8 cellular contexts compared by ENCODE assay signal in genomic region chr15:99249270-99249817, GRCh38. TPM values are rescaled to one million over a fixed set of nuclear protein-coding genes. Genes with fewer than 3 reads are reported as not detected.
DNase-seq lines count a peak whose midpoint lies in the region; ATAC-seq, FAIRE-seq and TF ChIP-seq lines count a peak whose summit lies in the region.

TSS of gene TTC23 (minus strand) at chr15:99249581. CDS start at chr15:99228712, 20,869 bp downstream.

- H3K23me2 ChIP-seq in H9 (ENCODE audit: insufficient read length, low read depth, low read length, poor library complexity, severe bottlenecking) = peaks cover 3% of the 10 kb centered on the region

- no peak within 1 kb of the TSS for H2AK5ac ChIP-seq in H9 (ENCODE audit: insufficient read length, low read length)

- no peak within 1 kb of the TSS for H3K4ac ChIP-seq in H9 (ENCODE audit: low read depth, low read length)

- CTCF ChIA-PET in A549 (lab: Yijun Ruan, JAX) = interaction anchor here (1.1 kb wide), 1 partner anchor 149 kb away, joined by 3 read pairs; no protein-coding TSS in a partner anchor

- H4K91ac ChIP-seq in H9 (ENCODE audit: insufficient read length, low read depth, low read length) = no peak within 1 kb of the TSS

- TF ChIP-seq POLR2A in A549 (IDR thresholded peaks at IDR 0.05; ENCODE audit: low read length) = no peak

- H3K27ac Mint-ChIP-seq in H9 (no peak within 1 kb of the TSS), neural crest cell (ENCODE audit: unreplicated experiment) (no peak within 1 kb of the TSS)

- no peak within 1 kb of the TSS; a peak in 1 of 5 replicates for H3K4me3 Mint-ChIP-seq in H9
- H3K4me3 Mint-ChIP-seq in neural crest cell = no peak within 1 kb of the TSS

- no peak for TF ChIP-seq CTCF in A549 (IDR thresholded peaks at IDR 0.05)
- no peak for TF ChIP-seq CTCF in H9 (conservative IDR thresholded peaks at IDR 0.05)
- no peak for TF ChIP-seq CTCF in WI38 (IDR thresholded peaks at IDR 0.05; ENCODE audit: low read depth, low read length)
- TF ChIP-seq CTCF in neural crest cell (conservative IDR thresholded peaks at IDR 0.05) = no peak

- H3K4me1 Mint-ChIP-seq in H9 = peaks cover 16 to 17% of the 10 kb centered on the region in 2 experiments; a peak in 3 of 4 replicates
- H3K4me1 Mint-ChIP-seq in neural crest cell = peaks cover 31% of the 10 kb centered on the region

- H3K18ac ChIP-seq in H9 (ENCODE audit: insufficient read length, low read depth, low read length) = no peak within 1 kb of the TSS

- no peaks in the 10 kb centered on the region for H4K20me1 ChIP-seq in H9 (ENCODE audit: control insufficient read depth, insufficient read depth, insufficient read length)

- H3K27ac ChIP-seq in A549 (peak within 1 kb of the TSS; percentile 90 to 91), H9 (ENCODE audit: insufficient read length, low read depth, low read length) (no peak within 1 kb of the TSS)

- no peaks in the 10 kb centered on the region for H3K27me3 Mint-ChIP-seq in H9 (ENCODE audit: low read depth)
- no peaks in the 10 kb centered on the region for H3K27me3 Mint-ChIP-seq in neural crest cell (ENCODE audit: low read depth)

- peak within 1 kb of the TSS; percentile 91 for H3K4me2 ChIP-seq in A549
- peak within 1 kb of the TSS; percentile 99 for H3K4me2 ChIP-seq in H9 (ENCODE audit: insufficient read depth, insufficient read length, low read length)

- ATAC-seq in A549 (peak; percentile 52 to 71; a peak in 5 of 6 replicates), GM19397 (IDR thresholded peaks at IDR 0.05; ENCODE audit: unreplicated experiment) (no peak), HG03439 (IDR thresholded peaks at IDR 0.05; ENCODE audit: unreplicated experiment) (no peak)

- H3K27me3 ChIP-seq in H9 (ENCODE audit: insufficient read depth, low read length) = no peaks in the 10 kb centered on the region

- DNase-seq in A549 (ENCODE audit: low read depth in 1 of 2, low spot score in 1 of 2) (peak; percentile 86 to 91), H9 (peak; percentile 37), foreskin melanocyte (peak; percentile 91), neural crest cell (ENCODE audit: low read depth, low spot score) (peak; percentile 12), DMS79 (lab: John Stamatoyannopoulos, UW) (no peak)

- no peak within 1 kb of the TSS for H2BK5ac ChIP-seq in H9 (ENCODE audit: insufficient read length, low read length)

- no peak within 1 kb of the TSS for H2BK15ac ChIP-seq in H9 (ENCODE audit: low read depth, low read length)

- H3K36me3 Mint-ChIP-seq in H9 (ENCODE audit: insufficient read depth in 1 of 3, low read depth in 3 of 3) (no peaks in the 10 kb centered on the region), neural crest cell (ENCODE audit: low read depth) (no peaks in the 10 kb centered on the region)

- H3K14ac ChIP-seq in H9 (ENCODE audit: insufficient read depth, low read length) = no peak within 1 kb of the TSS

- H3K4me1 ChIP-seq in A549 = peaks cover 15% of the 10 kb centered on the region; the same call in 2 of the 3 replicates
- no peaks in the 10 kb centered on the region; the same call in 1 of the 2 replicates for H3K4me1 ChIP-seq in H9 (ENCODE audit: insufficient read depth, low read length)

- FAIRE-seq in A549 (lab: Jason Lieb, UNC) = peak; percentile 100

- POLR2A ChIA-PET in A549 (lab: Yijun Ruan, JAX) = interaction anchor here (1.1 kb wide), 1 partner anchor 126 kb away, joined by 4 read pairs; no protein-coding TSS in a partner anchor

- no peak within 1 kb of the TSS for H4K8ac ChIP-seq in H9 (replicated peaks; ENCODE audit: insufficient read length, low read depth, low read length)

- WGBS in A549 (ENCODE audit: missing lambda C conversion rate) = 1% methylated on average over 12 of the region's 12 CpGs
- no CpG with 5 or more reads among the region's 12 CpGs for WGBS in H9 (ENCODE audit: extremely low coverage, insufficient read length, low lambda C conversion rate)

- H2BK20ac ChIP-seq in H9 (ENCODE audit: low read depth, low read length, poor library complexity, severe bottlenecking) = no peak within 1 kb of the TSS

- H3K9ac ChIP-seq in H9 (ENCODE audit: extremely low read depth, insufficient read length, low read length) = peak within 1 kb of the TSS; percentile 92

- TF ChIP-seq RAD21 in A549 (conservative IDR thresholded peaks at IDR 0.05 in 1 of 2, IDR thresholded peaks at IDR 0.05 in 1 of 2) = no peak

- no peak within 1 kb of the TSS for H3K56ac ChIP-seq in H9 (ENCODE audit: insufficient read length, low read depth, low read length)

- H3K79me1 ChIP-seq in H9 (ENCODE audit: insufficient read depth, low read depth, low read length, poor library complexity, severe bottlenecking) = no peaks in the 10 kb centered on the region

- H2AFZ ChIP-seq in H9 (ENCODE audit: low read length) = peak within 1 kb of the TSS; percentile 94

- no peak within 1 kb of the TSS for H2BK120ac ChIP-seq in H9 (ENCODE audit: low read depth, low read length, poor library complexity, severe bottlenecking)

- H3K9me3 ChIP-seq in A549 (no peaks in the 10 kb centered on the region), H9 (ENCODE audit: control insufficient read depth, low read depth, low read length) (no peaks in the 10 kb centered on the region)

- no peaks in the 10 kb centered on the region; the same call in 1 of the 2 replicates for H3K79me2 ChIP-seq in H9 (ENCODE audit: insufficient read depth, low read length)

- no peak within 1 kb of the TSS for H3T11ph ChIP-seq in H9 (ENCODE audit: low read length)

- H3K9me3 Mint-ChIP-seq in H9 (no peaks in the 10 kb centered on the region), neural crest cell (no peaks in the 10 kb centered on the region)

- H3K23ac ChIP-seq in H9 (ENCODE audit: insufficient read length, low read depth, low read length) = no peak within 1 kb of the TSS

- peak within 1 kb of the TSS; percentile 72 for H3K4me3 ChIP-seq in A549
- H3K4me3 ChIP-seq in WI38 (ENCODE audit: low read depth, low read length) = peak within 1 kb of the TSS; percentile 76

- no peak within 1 kb of the TSS for H2BK12ac ChIP-seq in H9 (ENCODE audit: insufficient read length, low read depth, low read length)

- no peak for TF ChIP-seq EP300 in A549 (IDR thresholded peaks at IDR 0.05)

- no peak within 1 kb of the TSS for H4K5ac ChIP-seq in H9 (ENCODE audit: insufficient read length, low read depth, low read length)

TF ChIP-seq in A549, 52 proteins besides CTCF, POLR2A, EP300 and RAD21 (continues in another document):
- TF ChIP-seq MAZ (IDR thresholded peaks at IDR 0.05; ENCODE audit: borderline replicate concordance, low read depth, low read length) (no peak), KDM1A (IDR thresholded peaks at IDR 0.05; ENCODE audit: low read depth) (no peak), HMGXB4 (CRISPR knock-in tag; IDR thresholded peaks at IDR 0.05; ENCODE audit: borderline replicate concordance) (no peak), JUNB (IDR thresholded peaks at IDR 0.05) (no peak), ZFP36 (IDR thresholded peaks at IDR 0.05; ENCODE audit: borderline replicate concordance, partially characterized antibody) (no peak), FOSL2 (IDR thresholded peaks at IDR 0.05) (no peak), FOSL2 (CRISPR knock-in tag; IDR thresholded peaks at IDR 0.05) (no peak), RNF2 (IDR thresholded peaks at IDR 0.05; ENCODE audit: borderline replicate concordance, low read depth) (no peak), TP53 (CRISPR knock-in tag; IDR thresholded peaks at IDR 0.05) (no peak), ZC3H11A (IDR thresholded peaks at IDR 0.05) (no peak), EHF (CRISPR knock-in tag; IDR thresholded peaks at IDR 0.05) (no peak), CHD4 (IDR thresholded peaks at IDR 0.05; ENCODE audit: borderline replicate concordance) (no peak), ELK1 (IDR thresholded peaks at IDR 0.05; ENCODE audit: low read depth, low read length) (no peak), MAX (IDR thresholded peaks at IDR 0.05) (peak; percentile 64), FOSB (CRISPR knock-in tag; IDR thresholded peaks at IDR 0.05) (no peak)

RNA-seq across cellular contexts. Expression of gene TTC23, which starts in this region (rescaled TPM):
- polyA plus RNA-seq in A549 (2011; rRNA removed) (7.0 and 18.7 TPM in 2 replicates), A549 (2017; fragmentation: RNase III; extraction: RNeasy Plus Mini Kit Qiagen cat#74134 plus additional on column Dnase treatment) (16.5 to 17.4 TPM (median 17.4 TPM) in 3 replicates)
- polyA plus RNA-seq in A549 (2012; cell fraction: cytosol; rRNA removed) = 2.3 and 3.7 TPM in 2 replicates
- 3.4 and 6.9 TPM in 2 replicates for polyA plus RNA-seq in A549 (2012; cell fraction: nucleus; rRNA removed)
- 7.9 and 8.4 TPM in 2 replicates for polyA minus RNA-seq in A549 (2011; rRNA and poly(A)+ RNA removed)
- total RNA-seq in H9 (2021) (12.2 and 14.3 TPM in 2 replicates), neural crest cell (25.7 and 33.0 TPM in 2 replicates)

Comparison
In these comparisons a context has a peak if more than half of its experiments do, and no peak if none do; other contexts are left out.
1. ATAC-seq: peak in A549 (2 of 2); none in GM19397 (single experiment) and HG03439 (single experiment).